Comparison of ENCODE assay signal across 23 cellular contexts in genomic region chr5:32264954-32265572, GRCh38. TPM values are rescaled to one million over a fixed set of nuclear protein-coding genes. Genes with fewer than 3 reads are reported as not detected.
A peak's percentile ranks its signal among the peaks of the same experiment; 100 is the strongest.
DNase-seq lines count a peak whose midpoint lies in the region; ATAC-seq, FAIRE-seq and TF ChIP-seq lines count a peak whose summit lies in the region.
"Had no signal": no experiment of that assay in that cellular context is flagged by ENCODE, and none has a peak within 500 bp of the region (broad histone marks: within the 10 kb centered on the region; RNA-seq: fewer than 3 reads in every experiment).

No MANE protein-coding gene starts in this region.

- no peak for TF ChIP-seq RAD21 in HepG2 (CRISPR knock-in tag; IDR thresholded peaks at IDR 0.05)

- TF ChIP-seq EP300 in HepG2 (IDR thresholded peaks at IDR 0.05; ENCODE audit: low read depth in 2 of 2, low read length in 2 of 2) (no peak), HepG2 (CRISPR knock-in tag; IDR thresholded peaks at IDR 0.05; ENCODE audit: borderline replicate concordance) (no peak)

- H3K27me3 ChIP-seq in HepG2 (ENCODE audit: control insufficient read depth in 1 of 2, insufficient read depth in 2 of 2, low read length in 2 of 2) = no peaks in the 10 kb centered on the region
- H3K27me3 ChIP-seq: SJSA1 had no signal

- POLR2A ChIA-PET in HepG2 (lab: Yijun Ruan, JAX) = interaction anchor here (2.2 kb wide), 1 partner anchor 31 kb away, joined by 5 read pairs; no protein-coding TSS in a partner anchor

- FAIRE-seq in HepG2 (lab: Jason Lieb, UNC) = no peak
- FAIRE-seq: GM18507, RCC 7860 had no signal

- no peak for TF ChIP-seq POLR2A in HepG2 (IDR thresholded peaks at IDR 0.05; ENCODE audit: insufficient read depth in 1 of 2, low read depth in 2 of 2, low read length in 2 of 2)

- TF ChIP-seq CTCF in VCaP (conservative IDR thresholded peaks at IDR 0.05) (no peak), HepG2 (CRISPR knock-in tag; IDR thresholded peaks at IDR 0.05) (no peak)

- no peak for ATAC-seq in HepG2
- ATAC-seq in HG02973 (IDR thresholded peaks at IDR 0.05; ENCODE audit: unreplicated experiment) = no peak
- ATAC-seq in GM19463 (IDR thresholded peaks at IDR 0.05; ENCODE audit: unreplicated experiment) = no peak

- CTCF ChIA-PET in HepG2 (lab: Yijun Ruan, JAX; ENCODE audit: low intra/inter-chr PET ratio, low total read pairs) = no interaction called here

- H3K4me2 ChIP-seq in HepG2 (ENCODE audit: low read depth, low read length) = no peak overlapping the region

- intact Hi-C loops in HepG2 (cut with micrococcal nuclease; ENCODE audit: unreplicated experiment) = no loop called here

- WGBS in HepG2 (ENCODE audit: low lambda C conversion rate) = 92% methylated on average over 4 of the region's 4 CpGs

- no TSS peak for BruUV-seq in HepG2 (replicated peaks; lab: Mats Ljungman, UMichigan)

- H3K9me3 ChIP-seq in HepG2 (ENCODE audit: low read length) = no peaks in the 10 kb centered on the region
- H3K9me3 ChIP-seq: SJSA1 had no signal

- in situ Hi-C loops in G401 (cut with HindIII; ENCODE audit: low sequenced_read_pairs) = no loop called here
- in situ Hi-C loops in HepG2 (cut with HindIII; ENCODE audit: extremely low pct_ligation_motif_present, low pct_unique_long_range_greater_than_20kb) = no loop called here

- 0 out of 2 replicates have a peak overlapping the region, but pooled peaks have one; percentile 18 for H3K27ac ChIP-seq in VCaP
- H3K27ac ChIP-seq in HepG2 (ENCODE audit: extremely low read length, insufficient read depth, low read length) = no peak overlapping the region
- H3K27ac ChIP-seq: 22Rv1, C4-2B, GM23248, SJSA1 had no signal

- peaks cover 14 to 73% of the 10 kb centered on the region in 2 experiments for H3K36me3 ChIP-seq in HepG2 (replicated peaks in 1 of 2; ENCODE audit: control insufficient read depth in 1 of 2, insufficient read depth in 2 of 2, low read length in 2 of 2)
- H3K36me3 ChIP-seq: SJSA1 had no signal

- H4K20me1 ChIP-seq in HepG2 (ENCODE audit: insufficient read depth, low read length) = no peaks in the 10 kb centered on the region

- H3K4me1 ChIP-seq in HepG2 (ENCODE audit: insufficient read depth, low read length) = peaks cover 31% of the 10 kb centered on the region
- H3K4me1 ChIP-seq: SJSA1 had no signal

- H3K79me2 ChIP-seq in HepG2 (ENCODE audit: insufficient read depth, low read length) = no peaks in the 10 kb centered on the region

- no peak overlapping the region for H3K4me3 ChIP-seq in HepG2 (replicated peaks in 1 of 3; ENCODE audit: insufficient read depth in 1 of 3, low read depth in 2 of 3, low read length in 3 of 3)
- H3K4me3 ChIP-seq: GM23248, SJSA1 had no signal

- H3K9ac ChIP-seq in HepG2 (ENCODE audit: insufficient read depth, low read depth, low read length) = no peak overlapping the region
- H3K9ac ChIP-seq: GM23248 had no signal

- H2AFZ ChIP-seq in HepG2 (ENCODE audit: low read length) = no peak overlapping the region
- H2AFZ ChIP-seq: GM23248 had no signal

- peak; percentile 12 for DNase-seq in NCI-H2171 treated with DMSO at 0.1 percent for 48 hours (lab: John Stamatoyannopoulos, UW)
- no peak for DNase-seq in NCI-H2171 (lab: John Stamatoyannopoulos, UW)
- DNase-seq in G401 (ENCODE audit: low spot score) = peak; percentile 98
- DNase-seq in HepG2 (ENCODE audit: low spot score) = no peak
- no peak for DNase-seq in NCI-H524 (lab: John Stamatoyannopoulos, UW)
- DNase-seq: CD8-positive, alpha-beta memory T cell; DMS153; DND-41; GM23248; H7; Karpas-422; NCI-H1092 treated with DMSO at 0.1 percent for 48 hours; NCI-H1436; NCI-H1930; NCI-H2227 treated with DMSO at 0.1 percent for 48 hours had no signal

TF ChIP-seq in HepG2, 621 proteins besides CTCF, POLR2A, EP300 and RAD21:
- no peak for TF ChIP-seq RBM22 (optimal IDR thresholded peaks at IDR 0.05; ENCODE audit: low read length)
- peak; percentile 53; the same call in 1 of the 2 replicates for TF ChIP-seq CEBPB (IDR thresholded peaks at IDR 0.05; ENCODE audit: borderline replicate concordance, low read depth, low read length)

RNA-seq across cellular contexts. Expression of gene MTMR12, which starts 47.7 kb away (rescaled TPM):
- 12.7 and 23.8 TPM in 2 replicates for total RNA-seq in G401 (2014; rRNA removed; shearing (Covaris generic))
- 36.6 and 56.5 TPM in 2 replicates for total RNA-seq in HepG2 (2016; rRNA removed; fragmentation: Illumina TruSeq; extraction: Trizol)
- 16.0 and 20.1 TPM in 2 replicates for total RNA-seq in HepG2 (2016; cell fraction: cytosol; rRNA removed; fragmentation: Illumina TruSeq; extraction: Trizol; ENCODE audit: low read depth)
- total RNA-seq in HepG2 (2016; cell fraction: insoluble cytoplasmic fraction; rRNA removed; fragmentation: Illumina TruSeq; extraction: Trizol) = 37.6 and 51.8 TPM in 2 replicates
- total RNA-seq in HepG2 (2016; cell fraction: membrane; rRNA removed; fragmentation: Illumina TruSeq; extraction: Trizol) = 41.8 and 44.0 TPM in 2 replicates
- 34.2 and 34.9 TPM in 2 replicates for total RNA-seq in HepG2 (2016; cell fraction: nucleus; rRNA removed; fragmentation: Illumina TruSeq; extraction: Trizol)
- polyA plus RNA-seq in HepG2 (2011; rRNA removed) = 21.3 and 23.4 TPM in 2 replicates
- polyA plus RNA-seq in HepG2 (2011; cell fraction: cytosol; rRNA removed) = 15.2 and 20.5 TPM in 2 replicates
- 10.6 and 13.1 TPM in 2 replicates for polyA plus RNA-seq in HepG2 (2011; cell fraction: nucleus; rRNA removed)
- polyA plus RNA-seq in HepG2 (2012) = 22.1 and 25.4 TPM in 2 replicates
- 5.0 and 5.4 TPM in 2 replicates for polyA plus RNA-seq in HepG2 (2016; cell fraction: cytosol; fragmentation: Illumina TruSeq; extraction: Trizol; ENCODE audit: low read depth)
- polyA plus RNA-seq in HepG2 (2016; cell fraction: insoluble cytoplasmic fraction; fragmentation: Illumina TruSeq; extraction: Trizol; ENCODE audit: low read depth) = 37.5 and 39.4 TPM in 2 replicates
- polyA plus RNA-seq in HepG2 (2016; cell fraction: membrane; fragmentation: Illumina TruSeq; extraction: Trizol; ENCODE audit: low read depth) = 18.7 and 19.5 TPM in 2 replicates
- polyA plus RNA-seq in HepG2 (2016; cell fraction: nucleus; fragmentation: Illumina TruSeq; extraction: Trizol; ENCODE audit: insufficient read depth, low read depth) = 32.6 and 33.7 TPM in 2 replicates
- 31.8 and 33.8 TPM in 2 replicates for polyA minus RNA-seq in HepG2 (2011; rRNA and poly(A)+ RNA removed; ENCODE audit: low replicate concordance)
- 29.0 and 31.6 TPM in 2 replicates for polyA minus RNA-seq in HepG2 (2011; cell fraction: cytosol; rRNA and poly(A)+ RNA removed)
- 48.2 and 66.6 TPM in 2 replicates for polyA minus RNA-seq in HepG2 (2011; cell fraction: nucleus; rRNA and poly(A)+ RNA removed)

Comparison
In these comparisons a context has a peak if more than half of its experiments do, and no peak if none do; other contexts are left out.
1. DNase-seq: peak in NCI-H2171 treated with DMSO at 0.1 percent for 48 hours (single experiment) and G401 (single experiment); none in NCI-H2171 (single experiment), HepG2 (single experiment) and NCI-H524 (0 of 2).